In genomic region chr10:11284291-11285085, GRCh38 we compare ENCODE assay signal across 15 cellular contexts.
"Had no signal": no experiment of that assay in that cellular context is flagged by ENCODE, and none has a peak within 500 bp of the region (broad histone marks: within the 10 kb centered on the region; RNA-seq: fewer than 3 reads in every experiment).

No MANE protein-coding gene starts in this region.

- H3K27me3 ChIP-seq: heart right ventricle had no signal

- H2AFZ ChIP-seq: parathyroid adenoma had no signal

- H3K27me3 Mint-ChIP-seq: activated naive CD8-positive, alpha-beta T cell treated with anti-CD3 and anti-CD28 coated beads for 36 hours; brain; effector memory CD8-positive, alpha-beta T cell had no signal

- H3K4me3 Mint-ChIP-seq: activated naive CD8-positive, alpha-beta T cell treated with anti-CD3 and anti-CD28 coated beads for 36 hours; brain; effector memory CD8-positive, alpha-beta T cell; stimulated activated effector memory CD8-positive, alpha-beta T cell treated with anti-CD3 and anti-CD28 coated beads, Interleukin-12 subunit alpha, Interleukin-12 subunit beta, amount 100 ng/mL, for 72 hours; T-helper 2 cell treated with Interferon-gamma antibody and Interleukin-4, amounts not matched to agents 5 μg/mL and 100 μg/mL, for 36 hours had no signal

- ATAC-seq: activated CD4-positive, CD25-positive, alpha-beta regulatory T cell treated with anti-CD3 and anti-CD28 coated beads, Interleukin-2, amount 50 U/mL, for 24 hours; effector memory CD8-positive, alpha-beta T cell; heart right ventricle; left colon had no signal

- FAIRE-seq: frontal cortex had no signal

- H3K27ac ChIP-seq: epithelial cell of prostate, heart right ventricle, parathyroid adenoma had no signal

- H3K9me3 ChIP-seq: heart right ventricle had no signal

- H3K36me3 Mint-ChIP-seq: stimulated activated effector memory CD8-positive, alpha-beta T cell treated with anti-CD3 and anti-CD28 coated beads, Interleukin-12 subunit alpha, Interleukin-12 subunit beta, amount 100 ng/mL, for 72 hours had no signal

- H3K79me2 ChIP-seq: parathyroid adenoma had no signal

- H3K9me3 Mint-ChIP-seq: activated naive CD8-positive, alpha-beta T cell treated with anti-CD3 and anti-CD28 coated beads for 36 hours; effector memory CD8-positive, alpha-beta T cell; stimulated activated effector memory CD8-positive, alpha-beta T cell treated with anti-CD3 and anti-CD28 coated beads, Interleukin-12 subunit alpha, Interleukin-12 subunit beta, amount 100 ng/mL, for 72 hours; T-helper 2 cell treated with Interferon-gamma antibody and Interleukin-4, amounts not matched to agents 5 μg/mL and 100 μg/mL, for 36 hours had no signal

- H3K27ac Mint-ChIP-seq: activated naive CD8-positive, alpha-beta T cell treated with anti-CD3 and anti-CD28 coated beads for 36 hours; brain; effector memory CD8-positive, alpha-beta T cell; stimulated activated effector memory CD8-positive, alpha-beta T cell treated with anti-CD3 and anti-CD28 coated beads, Interleukin-12 subunit alpha, Interleukin-12 subunit beta, amount 100 ng/mL, for 72 hours; T-helper 2 cell treated with Interferon-gamma antibody and Interleukin-4, amounts not matched to agents 5 μg/mL and 100 μg/mL, for 36 hours had no signal

- H3K9ac ChIP-seq: parathyroid adenoma had no signal

- DNase-seq: activated CD4-positive, alpha-beta T cell treated with anti-CD3 and anti-CD28 coated beads, Interleukin-2, amount 50 U/mL, for 4 hours; activated CD8-positive, alpha-beta memory T cell treated with anti-CD3 and anti-CD28 coated beads, Interleukin-2, amount 50 U/mL, for 4 hours; activated gamma-delta T cell; activated naive CD8-positive, alpha-beta T cell treated with anti-CD3 and anti-CD28 coated beads for 36 hours; activated T-cell treated with anti-CD3 and anti-CD28 coated beads, Interleukin-2, amount 50 U/mL, for 48 hours; effector memory CD8-positive, alpha-beta T cell; heart right ventricle; left colon had no signal

- H3K4me1 ChIP-seq: parathyroid adenoma had no signal

- H3K4me3 ChIP-seq: heart right ventricle had no signal
